8 cellular contexts compared by ENCODE assay signal in genomic region chr4:109977854-109978501, GRCh38.
DNase-seq lines count a peak whose midpoint lies in the region; TF ChIP-seq lines count a peak whose summit lies in the region.

No MANE protein-coding gene starts in this region.

- H3K27ac ChIP-seq in 22Rv1 (no peak overlapping the region), Peyer's patch (no peak overlapping the region), esophagus squamous epithelium (no peak overlapping the region), sigmoid colon (no peak overlapping the region)

- no peak for TF ChIP-seq EP300 in sigmoid colon (IDR thresholded peaks at IDR 0.05)

- 58 to 72% methylated on average over 2 of the region's 2 CpGs for WGBS in esophagus squamous epithelium, 2 donors
- 80 to 86% methylated on average over 2 of the region's 2 CpGs for WGBS in sigmoid colon, 2 donors

- H3K4me1 ChIP-seq in Peyer's patch (peaks cover 0 to 7% (median 0%) of the 10 kb centered on the region in 4 donors), esophagus squamous epithelium (no peaks in the 10 kb centered on the region), sigmoid colon (no peaks in the 10 kb centered on the region)

- intact Hi-C loops in esophagus squamous epithelium (cut with DNase I), result loop anchor here (10.0 kb wide), 1 partner anchor 553 kb away; no protein-coding TSS in a partner anchor
- intact Hi-C loops in sigmoid colon (cut with DNase I), result loop anchor here (1.0 kb wide), 1 partner anchor 556 kb away; no protein-coding TSS in a partner anchor

- H3K4me3 ChIP-seq in Peyer's patch (no peak overlapping the region), esophagus squamous epithelium (no peak overlapping the region), sigmoid colon (no peak overlapping the region)

- H3K36me3 ChIP-seq in Peyer's patch, result no peaks in the 10 kb centered on the region
- no peaks in the 10 kb centered on the region for H3K36me3 ChIP-seq in esophagus squamous epithelium
- H3K36me3 ChIP-seq in sigmoid colon, result no peaks in the 10 kb centered on the region

- H3K9me3 ChIP-seq in Peyer's patch, result no peaks in the 10 kb centered on the region
- no peaks in the 10 kb centered on the region for H3K9me3 ChIP-seq in esophagus squamous epithelium
- H3K9me3 ChIP-seq in sigmoid colon, result no peaks in the 10 kb centered on the region

- TF ChIP-seq POLR2A in Peyer's patch (IDR thresholded peaks at IDR 0.05) (no peak), esophagus squamous epithelium (IDR thresholded peaks at IDR 0.05) (no peak), sigmoid colon (IDR thresholded peaks at IDR 0.05) (no peak)

- DNase-seq in Peyer's patch (no peak), esophagus squamous epithelium (lab: John Stamatoyannopoulos, UW) (no peak), sigmoid colon (no peak)
- no peak for DNase-seq in activated naive CD4-positive, alpha-beta T cell treated with anti-CD3 and anti-CD28 coated beads, Interleukin-2, amount 50 U/mL, for 16 hours
- DNase-seq in activated CD4-positive, CD25-positive, alpha-beta regulatory T cell (lab: John Stamatoyannopoulos, UW), result no peak
- DNase-seq in stimulated activated CD4-positive, alpha-beta T cell treated with anti-CD3 and anti-CD28 coated beads, Interleukin-15, amount 100 ng/mL, for 24 hours, result no peak

- no peaks in the 10 kb centered on the region for H3K27me3 ChIP-seq in Peyer's patch
- H3K27me3 ChIP-seq in esophagus squamous epithelium, result no peaks in the 10 kb centered on the region
- no peaks in the 10 kb centered on the region for H3K27me3 ChIP-seq in sigmoid colon

- TF ChIP-seq CTCF in 22Rv1 (IDR thresholded peaks at IDR 0.05) (peak; percentile 80), GM12873 (IDR thresholded peaks at IDR 0.05; ENCODE audit: insufficient read depth, low read depth, low read length, missing control alignments) (peak; percentile 19), Peyer's patch (IDR thresholded peaks at IDR 0.05) (peak; percentile 9 to 76 (median 60)), esophagus squamous epithelium (IDR thresholded peaks at IDR 0.05) (peak in 5 of 6 experiments; percentile 24 to 77 (median 69)), sigmoid colon (IDR thresholded peaks at IDR 0.05) (peak in 3 of 4 experiments; percentile 30 to 61 (median 31))

Comparison
In these comparisons a context has a peak if more than half of its experiments do, and no peak if none do; other contexts are left out.
1. CTCF ChIP-seq: peak in every context shown above with its lines; median percentile 80 in 22Rv1; 69 in esophagus squamous epithelium; 60 in Peyer's patch; 31 in sigmoid colon; 19 in GM12873.